8 cellular contexts compared by ENCODE assay signal in genomic region chr3:15064835-15065549, GRCh38. TPM values are rescaled to one million over a fixed set of nuclear protein-coding genes. Genes with fewer than 3 reads are reported as not detected.
DNase-seq lines count a peak whose midpoint lies in the region; ATAC-seq, FAIRE-seq and TF ChIP-seq lines count a peak whose summit lies in the region.

TSS of gene MRPS25 (minus strand) at chr3:15065315. CDS start at chr3:15065194, 121 bp downstream.

- H3K27me3 ChIP-seq in RWPE2 (ENCODE audit: insufficient read depth, poor library complexity, severe bottlenecking): no peaks in the 10 kb centered on the region

- no peak for TF ChIP-seq CTCF in RWPE2 (IDR thresholded peaks at IDR 0.05; ENCODE audit: poor library complexity, severe bottlenecking)
- no peak for TF ChIP-seq CTCF in fibroblast of pulmonary artery (IDR thresholded peaks at IDR 0.05; ENCODE audit: low read length, missing control alignments)

- H3K4me3 ChIP-seq in RWPE2 (ENCODE audit: severe bottlenecking) (peak within 1 kb of the TSS; percentile 63), fibroblast of pulmonary artery (replicated peaks; ENCODE audit: low read depth, low read length) (peak within 1 kb of the TSS; percentile 90)

- peaks cover 20% of the 10 kb centered on the region for H3K4me1 Mint-ChIP-seq in activated T-helper 2 cell treated with anti-CD3 and anti-CD28 coated beads, Interferon-gamma antibody, Interleukin-2, Interleukin-4, amounts not matched to agents 10 μg/mL and 5 μg/mL and 100 μg/mL, durations not matched to agents 14 hours and 24 hours and 36 hours (ENCODE audit: low read depth)
- H3K4me1 Mint-ChIP-seq in natural killer cell treated with Interleukin-12 subunit alpha and Interleukin-12 subunit beta and Interleukin-15 and Interleukin-18, amount 100 ng/mL, for 72 hours (ENCODE audit: low read depth in 2 of 2): peaks cover 16 to 18% of the 10 kb centered on the region in 2 donors

- peaks cover 22% of the 10 kb centered on the region for H3K36me3 Mint-ChIP-seq in activated T-helper 2 cell treated with anti-CD3 and anti-CD28 coated beads, Interferon-gamma antibody, Interleukin-2, Interleukin-4, amounts not matched to agents 10 μg/mL and 5 μg/mL and 100 μg/mL, durations not matched to agents 14 hours and 24 hours and 36 hours (ENCODE audit: low read depth)
- H3K36me3 Mint-ChIP-seq in natural killer cell treated with Interleukin-12 subunit alpha and Interleukin-12 subunit beta and Interleukin-15 and Interleukin-18, amount 100 ng/mL, for 72 hours: no peaks in the 10 kb centered on the region

- TF ChIP-seq POLR2A in H54 (IDR thresholded peaks at IDR 0.05; ENCODE audit: low read depth, low read length): peak; percentile 98

- peak; percentile 97 for ATAC-seq in RWPE2 (ENCODE audit: low read depth)
- peak; percentile 99 for ATAC-seq in natural killer cell treated with Interleukin-12 subunit alpha and Interleukin-12 subunit beta and Interleukin-15 and Interleukin-18, amount 100 ng/mL, for 72 hours

- peak within 1 kb of the TSS; percentile 94 for H3K4me3 Mint-ChIP-seq in activated T-helper 2 cell treated with anti-CD3 and anti-CD28 coated beads, Interferon-gamma antibody, Interleukin-2, Interleukin-4, amounts not matched to agents 10 μg/mL and 5 μg/mL and 100 μg/mL, durations not matched to agents 14 hours and 24 hours and 36 hours (ENCODE audit: low read depth)
- peak within 1 kb of the TSS; percentile 91 for H3K4me3 Mint-ChIP-seq in natural killer cell treated with Interleukin-12 subunit alpha and Interleukin-12 subunit beta and Interleukin-15 and Interleukin-18, amount 100 ng/mL, for 72 hours

- H3K27ac ChIP-seq in RWPE2 (ENCODE audit: poor library complexity, severe bottlenecking): peak within 1 kb of the TSS; percentile 40

- intact Hi-C loops in activated T-helper 2 cell treated with anti-CD3 and anti-CD28 coated beads, Interferon-gamma antibody, Interleukin-2, Interleukin-4, amounts not matched to agents 10 μg/mL and 5 μg/mL and 100 μg/mL, durations not matched to agents 14 hours and 24 hours and 36 hours (cut with micrococcal nuclease): loop anchor here (1.0 kb wide), 4 partner anchors 10 to 141 kb away; partner anchors contain the start of genes CAPN7 and RBSN

- H3K9me3 ChIP-seq in RWPE2 (ENCODE audit: severe bottlenecking): no peaks in the 10 kb centered on the region

- DNase-seq in EL: peak; percentile 92
- peak; percentile 98 for DNase-seq in H54 (ENCODE audit: insufficient read length, low spot score)
- DNase-seq in LoVo (ENCODE audit: low spot score): peak; percentile 94
- DNase-seq in RWPE2 (ENCODE audit: low spot score): peak; percentile 90
- DNase-seq in activated T-helper 2 cell treated with anti-CD3 and anti-CD28 coated beads, Interferon-gamma antibody, Interleukin-2, Interleukin-4, amounts not matched to agents 10 μg/mL and 5 μg/mL and 100 μg/mL, durations not matched to agents 14 hours and 24 hours and 36 hours (ENCODE audit: low spot score): peak; percentile 88
- peak; percentile 93 for DNase-seq in fibroblast of pulmonary artery (ENCODE audit: low read depth)
- DNase-seq in natural killer cell treated with Interleukin-12 subunit alpha and Interleukin-12 subunit beta and Interleukin-15 and Interleukin-18, amount 100 ng/mL, for 72 hours (ENCODE audit: low spot score): peak; percentile 93
- DNase-seq in stimulated activated naive CD4-positive, alpha-beta T cell treated with Interleukin-2 at 50 U/mL for 16 hours (lab: John Stamatoyannopoulos, UW): peak; percentile 88

- H3K27ac Mint-ChIP-seq in activated T-helper 2 cell treated with anti-CD3 and anti-CD28 coated beads, Interferon-gamma antibody, Interleukin-2, Interleukin-4, amounts not matched to agents 10 μg/mL and 5 μg/mL and 100 μg/mL, durations not matched to agents 14 hours and 24 hours and 36 hours: peak within 1 kb of the TSS; percentile 93
- H3K27ac Mint-ChIP-seq in natural killer cell treated with Interleukin-12 subunit alpha and Interleukin-12 subunit beta and Interleukin-15 and Interleukin-18, amount 100 ng/mL, for 72 hours: peak within 1 kb of the TSS; percentile 82 to 87

- H3K9me3 Mint-ChIP-seq in activated T-helper 2 cell treated with anti-CD3 and anti-CD28 coated beads, Interferon-gamma antibody, Interleukin-2, Interleukin-4, amounts not matched to agents 10 μg/mL and 5 μg/mL and 100 μg/mL, durations not matched to agents 14 hours and 24 hours and 36 hours: no peaks in the 10 kb centered on the region
- H3K9me3 Mint-ChIP-seq in natural killer cell treated with Interleukin-12 subunit alpha and Interleukin-12 subunit beta and Interleukin-15 and Interleukin-18, amount 100 ng/mL, for 72 hours: no peaks in the 10 kb centered on the region

- H3K27me3 Mint-ChIP-seq in activated T-helper 2 cell treated with anti-CD3 and anti-CD28 coated beads, Interferon-gamma antibody, Interleukin-2, Interleukin-4, amounts not matched to agents 10 μg/mL and 5 μg/mL and 100 μg/mL, durations not matched to agents 14 hours and 24 hours and 36 hours (ENCODE audit: low read depth): no peaks in the 10 kb centered on the region
- H3K27me3 Mint-ChIP-seq in natural killer cell treated with Interleukin-12 subunit alpha and Interleukin-12 subunit beta and Interleukin-15 and Interleukin-18, amount 100 ng/mL, for 72 hours: no peaks in the 10 kb centered on the region

- H3K36me3 ChIP-seq in RWPE2 (ENCODE audit: low read depth): peaks cover 19% of the 10 kb centered on the region

- H3K4me1 ChIP-seq in RWPE2 (ENCODE audit: insufficient read depth, poor library complexity, severe bottlenecking): no peaks in the 10 kb centered on the region

- FAIRE-seq in H54 (lab: Jason Lieb, UNC): no peak

RNA-seq across cellular contexts. Expression of gene MRPS25, which starts in this region (rescaled TPM):
- total RNA-seq in activated T-helper 2 cell treated with anti-CD3 and anti-CD28 coated beads, Interferon-gamma antibody, Interleukin-2, Interleukin-4, amounts not matched to agents 10 μg/mL and 5 μg/mL and 100 μg/mL, durations not matched to agents 14 hours and 24 hours and 36 hours: 83.9 and 91.6 TPM in 2 replicates
- total RNA-seq in natural killer cell treated with Interleukin-12 subunit alpha and Interleukin-12 subunit beta and Interleukin-15 and Interleukin-18, amount 100 ng/mL, for 72 hours: 100 to 1,000 TPM in 1 of 2 donors, 10 to 100 TPM in 1; 41.5 to 117 TPM

Comparison
In these comparisons a context has a peak if more than half of its experiments do, and no peak if none do; other contexts are left out.
1. Peak in every context shown above with its lines: DNase-seq, ATAC-seq, H3K4me3 ChIP-seq and H3K27ac ChIP-seq.